Comparison of ENCODE assay signal across 11 cellular contexts in genomic region chr5:11997942-11998341, GRCh38.
"Had no signal": no experiment of that assay in that cellular context is flagged by ENCODE, and none has a peak within 500 bp of the region (broad histone marks: within the 10 kb centered on the region; RNA-seq: fewer than 3 reads in every experiment).

No MANE protein-coding gene starts in this region.

- H3K4me2 ChIP-seq: GM23338 had no signal

- H3K9ac ChIP-seq: GM23248 had no signal

- H3K9me3 ChIP-seq: HAP-1 had no signal

- H3K36me3 ChIP-seq: HAP-1 had no signal

- DNase-seq: GM23248, GOT3, H7, H9, HCEC 1CT, HFFc6 had no signal

- FAIRE-seq: H1, H54 had no signal

- H2AFZ ChIP-seq: GM23248, GM23338 had no signal

- H3K4me3 ChIP-seq: GM23248, GM23338, HAP-1 had no signal

- H3K27ac ChIP-seq: GM23248 had no signal

- ATAC-seq: GM23338, HCT116 had no signal

- H3K4me1 ChIP-seq: HAP-1 had no signal
